25 cellular contexts compared by ENCODE assay signal in genomic region chr6:126600258-126600916, GRCh38.
"Had no signal": no experiment of that assay in that cellular context is flagged by ENCODE, and none has a peak within 500 bp of the region (broad histone marks: within the 10 kb centered on the region; RNA-seq: fewer than 3 reads in every experiment).

No MANE protein-coding gene starts in this region.

- H3K27ac ChIP-seq: ascending aorta, breast epithelium, coronary artery, epithelial cell of prostate, foreskin keratinocyte, neutrophil, pancreas, psoas muscle, right atrium auricular region, tibial artery, WERI-Rb-1 had no signal

- H3K9me3 ChIP-seq: ascending aorta, breast epithelium, neutrophil, pancreas, psoas muscle, right atrium auricular region, tibial artery had no signal

- H3K36me3 ChIP-seq: ascending aorta, breast epithelium, neutrophil, pancreas, right atrium auricular region, tibial artery, WERI-Rb-1 had no signal

- ATAC-seq: activated CD8-positive, alpha-beta memory T cell treated with anti-CD3 and anti-CD28 coated beads, Interleukin-2, amount 10 ng/mL, durations not matched to agents 7 days and 5 days; activated CD8-positive, alpha-beta T cell treated with anti-CD3 and anti-CD28 coated beads for 36 hours; foreskin keratinocyte; natural killer cell treated with Interleukin-12 subunit alpha and Interleukin-12 subunit beta and Interleukin-15 and Interleukin-18, amount 100 ng/mL, for 72 hours; pancreas; psoas muscle; stimulated activated effector memory CD8-positive, alpha-beta T cell treated with anti-CD3 and anti-CD28 coated beads, Interleukin-12 subunit alpha, Interleukin-12 subunit beta, amount 100 ng/mL, for 72 hours; stimulated activated naive CD8-positive, alpha-beta T cell treated with anti-CD3 and anti-CD28 coated beads, Interleukin-15, amount 100 ng/mL, for 72 hours had no signal

- FAIRE-seq: pancreas, TTC549 had no signal

- H3K4me1 ChIP-seq: ascending aorta, breast epithelium, foreskin keratinocyte, pancreas, psoas muscle, right atrium auricular region, tibial artery had no signal

- H3K4me3 ChIP-seq: ascending aorta, breast epithelium, coronary artery, pancreas, psoas muscle, right atrium auricular region, tibial artery had no signal

- DNase-seq: activated CD4-positive, alpha-beta T cell treated with anti-CD3 and anti-CD28 coated beads, Interleukin-2, amount 10 ng/mL, durations not matched to agents 7 days and 5 days; activated CD4-positive, CD25-positive, alpha-beta regulatory T cell treated with anti-CD3 and anti-CD28 coated beads, Interleukin-2, amount 50 U/mL, for 72 hours; activated CD8-positive, alpha-beta memory T cell treated with anti-CD3 and anti-CD28 coated beads, Interleukin-2, amount 10 ng/mL, durations not matched to agents 7 days and 5 days; activated CD8-positive, alpha-beta T cell treated with anti-CD3 and anti-CD28 coated beads for 36 hours; activated effector memory CD4-positive, alpha-beta T cell treated with anti-CD3 and anti-CD28 coated beads, Interleukin-2, amount 50 U/mL, for 16 hours; activated naive CD4-positive, alpha-beta T cell treated with anti-CD3 and anti-CD28 coated beads, Interleukin-2, amount 10 ng/mL, durations not matched to agents 7 days and 5 days; activated T-cell treated with anti-CD3 and anti-CD28 coated beads for 4 hours; foreskin keratinocyte; hippocampal formation; pancreas; psoas muscle; stimulated activated CD4-positive, alpha-beta T cell treated with anti-CD3 and anti-CD28 coated beads, Interleukin-2, amount 100 ng/mL, for 24 hours; stimulated activated naive CD8-positive, alpha-beta T cell treated with anti-CD3 and anti-CD28 coated beads, Interleukin-15, amount 100 ng/mL, for 72 hours; T-helper 1 cell; tibial artery; WERI-Rb-1 had no signal

- H3K27me3 ChIP-seq: ascending aorta, breast epithelium, foreskin keratinocyte, neutrophil, pancreas, right atrium auricular region, tibial artery had no signal
